Comparison of ENCODE assay signal across 1 cellular context in genomic region chr17:45096141-45096540, GRCh38.
TF ChIP-seq lines count a peak whose summit lies in the region.

No MANE protein-coding gene starts in this region.

TF ChIP-seq in HepG2, 621 proteins besides CTCF, POLR2A, EP300 and RAD21:
- TF ChIP-seq SMC3 (IDR thresholded peaks at IDR 0.05; ENCODE audit: low read length), result peak; percentile 59
- no peak for TF ChIP-seq CREB3 (CRISPR knock-in tag; IDR thresholded peaks at IDR 0.05)
- no peak for TF ChIP-seq AHR (CRISPR knock-in tag; IDR thresholded peaks at IDR 0.05)
- TF ChIP-seq ZNF543 (CRISPR knock-in tag; IDR thresholded peaks at IDR 0.05), result no peak
- no peak for TF ChIP-seq CBX2 (IDR thresholded peaks at IDR 0.05; ENCODE audit: low read depth, low read length)
- TF ChIP-seq CBX2 (CRISPR knock-in tag; IDR thresholded peaks at IDR 0.05; ENCODE audit: low read depth), result no peak
- no peak for TF ChIP-seq ZBTB40 (IDR thresholded peaks at IDR 0.05)
- no peak for TF ChIP-seq ZBTB40 (CRISPR knock-in tag; IDR thresholded peaks at IDR 0.05)
- TF ChIP-seq ZNF430 (CRISPR knock-in tag; IDR thresholded peaks at IDR 0.05), result no peak
- no peak for TF ChIP-seq ZNF263 (CRISPR knock-in tag; IDR thresholded peaks at IDR 0.05)
- no peak for TF ChIP-seq PRDM4 (CRISPR knock-in tag; IDR thresholded peaks at IDR 0.05; ENCODE audit: borderline replicate concordance)
- no peak for TF ChIP-seq AGO2 (optimal IDR thresholded peaks at IDR 0.05; ENCODE audit: low read depth, low read length)
- no peak for TF ChIP-seq NR0B2 (CRISPR knock-in tag; IDR thresholded peaks at IDR 0.05)
- 0 out of 4 replicates have a peak, but pooled peaks of 1 of the 2 experiments have one; percentile 34 for TF ChIP-seq HMGXB4 (CRISPR knock-in tag; IDR thresholded peaks at IDR 0.05; ENCODE audit: borderline replicate concordance in 1 of 2, low read depth in 1 of 2)
- no peak for TF ChIP-seq NFAT5 (CRISPR knock-in tag; IDR thresholded peaks at IDR 0.05)
- TF ChIP-seq SP2 (CRISPR knock-in tag; IDR thresholded peaks at IDR 0.05), result no peak
- no peak for TF ChIP-seq NR2F6 (IDR thresholded peaks at IDR 0.05)
- TF ChIP-seq NR2F6 (CRISPR knock-in tag; IDR thresholded peaks at IDR 0.05), result no peak
- TF ChIP-seq ZNF576 (CRISPR knock-in tag; IDR thresholded peaks at IDR 0.05), result no peak
- TF ChIP-seq PRDM15 (CRISPR knock-in tag; IDR thresholded peaks at IDR 0.05), result no peak
- TF ChIP-seq ZNF281 (CRISPR knock-in tag; IDR thresholded peaks at IDR 0.05; ENCODE audit: borderline replicate concordance), result no peak
- peak; percentile 57 for TF ChIP-seq STAG1 (CRISPR knock-in tag; IDR thresholded peaks at IDR 0.05)
